In genomic region chr7:132690174-132690573, GRCh38 we compare ENCODE assay signal across 11 cellular contexts.
"Had no signal": no experiment of that assay in that cellular context is flagged by ENCODE, and none has a peak within 500 bp of the region (broad histone marks: within the 10 kb centered on the region; RNA-seq: fewer than 3 reads in every experiment).

No MANE protein-coding gene starts in this region.

- H3K36me3 ChIP-seq: HAP-1 had no signal

- H3K9me3 ChIP-seq: HAP-1 had no signal

- H2AFZ ChIP-seq: GM23248, GM23338 had no signal

- ATAC-seq: GM23338, HCT116 had no signal

- DNase-seq: GM23248, GOT3, H7, H9, HCEC 1CT, HFFc6 had no signal

- H3K9ac ChIP-seq: GM23248 had no signal

- H3K4me1 ChIP-seq: HAP-1 had no signal

- FAIRE-seq: H1, H54 had no signal

- H3K27ac ChIP-seq: GM23248 had no signal

- H3K4me2 ChIP-seq: GM23338 had no signal

- H3K4me3 ChIP-seq: GM23248, GM23338, HAP-1 had no signal
